In genomic region chr19:1214299-1214861, GRCh38 we compare ENCODE assay signal across 6 cellular contexts. TPM values are rescaled to one million over a fixed set of nuclear protein-coding genes. Genes with fewer than 3 reads are reported as not detected.
DNase-seq lines count a peak whose midpoint lies in the region; ATAC-seq and TF ChIP-seq lines count a peak whose summit lies in the region.

No MANE protein-coding gene starts in this region.

- WGBS in liver: 77% methylated on average over 21 of the region's 21 CpGs

- intact Hi-C loops in Right ventricle myocardium superior (cut with DNase I) (no loop called here), left ventricle myocardium superior (cut with micrococcal nuclease) (no loop called here), vagina (cut with DNase I) (no loop called here)

- no peak for TF ChIP-seq POLR2A in vagina (IDR thresholded peaks at IDR 0.05)

- no peaks in the 10 kb centered on the region for H3K9me3 ChIP-seq in liver (ENCODE audit: control insufficient read depth in 4 of 4, low read length in 3 of 4)
- H3K9me3 ChIP-seq in vagina: no peaks in the 10 kb centered on the region

- ATAC-seq in Right ventricle myocardium superior (ENCODE audit: poor library complexity) (peak; percentile 5), left ventricle myocardium superior (no peak)

- no peak for TF ChIP-seq RAD21 in liver (IDR thresholded peaks at IDR 0.05)

- peaks cover 18 to 50% (median 39%) of the 10 kb centered on the region in 4 donors for H3K4me1 ChIP-seq in liver (ENCODE audit: control insufficient read depth in 4 of 4, insufficient read depth in 4 of 4, low read length in 3 of 4)
- H3K4me1 ChIP-seq in vagina: peaks cover 87% of the 10 kb centered on the region

- H3K27ac ChIP-seq in liver (ENCODE audit: low read depth in 1 of 2, low read length in 2 of 2): peak overlapping the region; percentile 79 to 92
- H3K27ac ChIP-seq in vagina: peak overlapping the region; percentile 85

- TF ChIP-seq CTCF in liver (IDR thresholded peaks at IDR 0.05; ENCODE audit: low read depth, low read length, missing input control) (no peak), vagina (IDR thresholded peaks at IDR 0.05) (no peak)

- H3K36me3 ChIP-seq in liver (ENCODE audit: control insufficient read depth in 4 of 4, insufficient read depth in 3 of 4, low read depth in 1 of 4, low read length in 3 of 4) (peaks cover 0 to 2% (median 0%) of the 10 kb centered on the region in 4 donors), vagina (no peaks in the 10 kb centered on the region)

- no peak overlapping the region for H3K9ac ChIP-seq in liver (ENCODE audit: low read depth in 1 of 2, low read length in 2 of 2)

- no peak overlapping the region for H3K4me3 ChIP-seq in liver (ENCODE audit: low read depth in 1 of 3, low read length in 3 of 3)
- peak overlapping the region; percentile 16 to 20 for H3K4me3 ChIP-seq in vagina

- DNase-seq in Right ventricle myocardium superior (no peak), left ventricle myocardium superior (no peak), vagina (ENCODE audit: extremely low spot score in 2 of 2) (no peak), NCI-H1436 treated with DMSO at 0.1 percent for 48 hours (lab: John Stamatoyannopoulos, UW) (no peak)
- no peak for DNase-seq in stimulated activated CD4-positive, alpha-beta T cell treated with anti-CD3 and anti-CD28 coated beads, Interleukin-1b, Interleukin-23, amount 100 ng/mL, for 48 hours

- H3K27me3 ChIP-seq in liver (ENCODE audit: control insufficient read depth in 4 of 4, insufficient read depth in 4 of 4, low read length in 3 of 4) (no peaks in the 10 kb centered on the region), vagina (no peaks in the 10 kb centered on the region)

TF ChIP-seq in liver, 16 proteins besides CTCF, POLR2A, EP300 and RAD21:
- TF ChIP-seq REST (IDR thresholded peaks at IDR 0.05) (no peak), HNF4A (conservative IDR thresholded peaks at IDR 0.05) (no peak), YY1 (IDR thresholded peaks at IDR 0.05) (no peak), GABPA (IDR thresholded peaks at IDR 0.05 in 1 of 2, conservative IDR thresholded peaks at IDR 0.05 in 1 of 2) (no peak), TAF1 (conservative IDR thresholded peaks at IDR 0.05) (no peak), FOXA1 (IDR thresholded peaks at IDR 0.05) (no peak), RXRA (IDR thresholded peaks at IDR 0.05) (no peak), EGR1 (IDR thresholded peaks at IDR 0.05; ENCODE audit: low read depth in 2 of 2) (no peak), FOXA2 (IDR thresholded peaks at IDR 0.05) (no peak)

RNA-seq across cellular contexts. Expression of gene STK11, which starts 8.8 kb away (rescaled TPM):
- total RNA-seq in Right ventricle myocardium superior: 54.8 TPM
- 66.2 TPM for total RNA-seq in left ventricle myocardium superior
- 100 to 1,000 TPM in 1 of 2 donors, 10 to 100 TPM in 1; 40.6 to 126 TPM for total RNA-seq in liver
- 10 to 100 TPM in 1 of 2 donors, 1 to 10 TPM in 1; 3.0 to 30.3 TPM for polyA plus RNA-seq in liver
- 54.5 TPM for total RNA-seq in vagina

RNA-seq across cellular contexts. Expression of gene CBARP, which starts 23.4 kb away (rescaled TPM):
- total RNA-seq in Right ventricle myocardium superior (1.1 TPM), left ventricle myocardium superior (1.2 TPM), liver (under 1 TPM; 0.05 to 0.25 TPM), vagina (3.9 TPM)
- polyA plus RNA-seq in liver: under 1 TPM in 1 of 2 donors, not detected in 1; 0.06 TPM

RNA-seq across cellular contexts. Expression of gene ATP5F1D, which starts 27.2 kb away (rescaled TPM):
- total RNA-seq in Right ventricle myocardium superior: 692 TPM
- 686 TPM for total RNA-seq in left ventricle myocardium superior
- 10 to 100 TPM; 20.2 to 44.5 TPM for total RNA-seq in liver
- 100 to 1,000 TPM; 246 to 315 TPM for polyA plus RNA-seq in liver
- total RNA-seq in vagina: 154 TPM

RNA-seq across cellular contexts. Expression of gene MIDN, which starts 34.0 kb away (rescaled TPM):
- total RNA-seq in Right ventricle myocardium superior: 54.1 TPM
- total RNA-seq in left ventricle myocardium superior: 59.7 TPM
- 10 to 100 TPM in 1 of 2 donors, 1 to 10 TPM in 1; 9.1 to 22.9 TPM for total RNA-seq in liver
- 10 to 100 TPM in 1 of 2 donors, 1 to 10 TPM in 1; 2.9 to 14.6 TPM for polyA plus RNA-seq in liver
- total RNA-seq in vagina: 170 TPM

RNA-seq across cellular contexts. Expression of gene SBNO2, which starts 40.3 kb away (rescaled TPM):
- total RNA-seq in Right ventricle myocardium superior (15.1 TPM), left ventricle myocardium superior (18.7 TPM), liver (10 to 100 TPM; 11.0 to 25.0 TPM), vagina (54.0 TPM)
- polyA plus RNA-seq in liver: 10 to 100 TPM in 1 of 2 donors, 1 to 10 TPM in 1; 2.2 to 19.1 TPM

Comparison
In these comparisons a context has a peak if more than half of its experiments do, and no peak if none do; other contexts are left out.
1. H3K4me3 ChIP-seq: peak in vagina (2 of 2); none in liver (0 of 3).